27 cellular contexts compared by ENCODE assay signal in genomic region chr13:43441464-43441863, GRCh38.
"Had no signal": no experiment of that assay in that cellular context is flagged by ENCODE, and none has a peak within 500 bp of the region (broad histone marks: within the 10 kb centered on the region; RNA-seq: fewer than 3 reads in every experiment).

No MANE protein-coding gene starts in this region.

- H3K27me3 Mint-ChIP-seq: naive B cell had no signal

- H3K27ac ChIP-seq: right lobe of liver, testis, transverse colon had no signal

- H3K27me3 ChIP-seq: right lobe of liver, testis, transverse colon had no signal

- H3K4me3 ChIP-seq: right lobe of liver, testis, transverse colon had no signal

- H3K4me3 Mint-ChIP-seq: activated CD8-positive, alpha-beta T cell treated with anti-CD3 and anti-CD28 coated beads for 36 hours; activated T-cell treated with anti-CD3 and anti-CD28 coated beads, Interleukin-2, amount 50 U/mL, for 4 hours; activated T-helper 17 cell treated with anti-CD3 and anti-CD28 coated beads, Interleukin-2, amount 50 U/mL, for 72 hours; mesothelial cell of epicardium; naive B cell had no signal

- H3K36me3 Mint-ChIP-seq: mesothelial cell of epicardium, naive B cell had no signal

- ATAC-seq: activated CD8-positive, alpha-beta T cell treated with anti-CD3 and anti-CD28 coated beads for 36 hours; activated T-cell treated with anti-CD3 and anti-CD28 coated beads, Interleukin-2, amount 50 U/mL, for 4 hours; activated T-helper 17 cell treated with anti-CD3 and anti-CD28 coated beads, Interleukin-2, amount 50 U/mL, for 72 hours; left colon; right lobe of liver; stimulated activated naive CD8-positive, alpha-beta T cell treated with anti-CD3 and anti-CD28 coated beads, Interleukin-15, Interleukin-2, amounts not matched to agents 100 U/mL and 50 U/mL, for 24 hours had no signal

- FAIRE-seq: astrocyte, colon, endometrium, frontal cortex, urothelium cell line had no signal

- DNase-seq: activated CD4-positive, alpha-beta T cell treated with anti-CD3 and anti-CD28 coated beads for 1 hour; activated CD4-positive, alpha-beta T cell treated with anti-CD3 and anti-CD28 coated beads, Interleukin-2, amount 50 U/mL, for 1 hour; activated CD8-positive, alpha-beta T cell treated with anti-CD3 and anti-CD28 coated beads for 36 hours; activated gamma-delta T cell treated with Interleukin-2 at 50 U/mL for 16 hours; activated naive CD4-positive, alpha-beta T cell treated with anti-CD3 and anti-CD28 coated beads, Interleukin-2, amount 50 U/mL, for 16 hours; activated T-cell treated with anti-CD3 and anti-CD28 coated beads, Interleukin-2, amount 50 U/mL, for 4 hours; amniotic stem cell; caudate nucleus; dermis blood vessel endothelial cell; effector CD4-positive, alpha-beta T cell; islet precursor cell; left colon; mammary epithelial cell; naive B cell; occipital lobe; right lobe of liver; stimulated activated CD4-positive, alpha-beta T cell treated with anti-CD3 and anti-CD28 coated beads, Interleukin-2, amount 100 ng/mL, for 48 hours; stimulated activated naive CD8-positive, alpha-beta T cell treated with anti-CD3 and anti-CD28 coated beads, Interleukin-15, Interleukin-2, amounts not matched to agents 100 U/mL and 50 U/mL, for 24 hours; testis; transverse colon had no signal

- H3K4me1 ChIP-seq: right lobe of liver, testis, transverse colon had no signal

- H3K27ac Mint-ChIP-seq: activated CD8-positive, alpha-beta T cell treated with anti-CD3 and anti-CD28 coated beads for 36 hours; activated T-helper 17 cell treated with anti-CD3 and anti-CD28 coated beads, Interleukin-2, amount 50 U/mL, for 72 hours; mesothelial cell of epicardium; naive B cell had no signal

- H3K36me3 ChIP-seq: right lobe of liver, transverse colon had no signal

- H3K9me3 Mint-ChIP-seq: activated CD8-positive, alpha-beta T cell treated with anti-CD3 and anti-CD28 coated beads for 36 hours; activated T-cell treated with anti-CD3 and anti-CD28 coated beads, Interleukin-2, amount 50 U/mL, for 4 hours; activated T-helper 17 cell treated with anti-CD3 and anti-CD28 coated beads, Interleukin-2, amount 50 U/mL, for 72 hours; mesothelial cell of epicardium; naive B cell had no signal

- H3K4me1 Mint-ChIP-seq: activated T-helper 17 cell treated with anti-CD3 and anti-CD28 coated beads, Interleukin-2, amount 50 U/mL, for 72 hours; naive B cell had no signal

- H3K9me3 ChIP-seq: right lobe of liver, testis, transverse colon had no signal
